Comparison of ENCODE assay signal across 19 cellular contexts in genomic region chr19:19337120-19337519, GRCh38.
"Had no signal": no experiment of that assay in that cellular context is flagged by ENCODE, and none has a peak within 500 bp of the region (broad histone marks: within the 10 kb centered on the region; RNA-seq: fewer than 3 reads in every experiment).

No MANE protein-coding gene starts in this region.

- H3K4me1 ChIP-seq: heart left ventricle, neural progenitor cell, pancreas had no signal

- H3K4me3 ChIP-seq: heart left ventricle, mucosa of descending colon, neural progenitor cell, pancreas, spleen, thoracic aorta had no signal

- H3K4me3 Mint-ChIP-seq: natural killer cell; neural progenitor cell; stimulated activated naive B cell treated with anti-CD40 and anti-IgM and Interleukin-4, amounts not matched to agents 10 μg/mL and 1 μg/mL and 100 μg/mL, for 72 hours; stimulated activated naive CD8-positive, alpha-beta T cell treated with anti-CD3 and anti-CD28 coated beads, Interleukin-15, amount 100 ng/mL, for 72 hours had no signal

- H3K9me3 ChIP-seq: heart left ventricle, mucosa of descending colon, pancreas, spleen, thoracic aorta had no signal

- H3K9ac ChIP-seq: neural progenitor cell had no signal

- H3K27me3 Mint-ChIP-seq: progenitor cell of endocrine pancreas; stimulated activated naive B cell treated with anti-CD40 and anti-IgM and Interleukin-4, amounts not matched to agents 10 μg/mL and 1 μg/mL and 100 μg/mL, for 72 hours; stimulated activated naive CD8-positive, alpha-beta T cell treated with anti-CD3 and anti-CD28 coated beads, Interleukin-15, amount 100 ng/mL, for 72 hours had no signal

- H3K27me3 ChIP-seq: heart left ventricle, neural progenitor cell, pancreas, spleen had no signal

- H3K4me2 ChIP-seq: neural progenitor cell had no signal

- DNase-seq: effector memory CD4-positive, alpha-beta T cell; heart left ventricle; hippocampal formation; kidney glomerular epithelial cell; mucosa of descending colon; natural killer cell; spleen; stimulated activated CD4-positive, alpha-beta T cell treated with anti-CD3 and anti-CD28 coated beads, Interleukin-15, amount 100 ng/mL, for 24 hours; stimulated activated CD4-positive, alpha-beta T cell treated with anti-CD3 and anti-CD28 coated beads, Interleukin-1b, Interleukin-23, amount 100 ng/mL, for 48 hours; stimulated activated CD4-positive, alpha-beta T cell treated with anti-CD3 and anti-CD28 coated beads, Interleukin-4, amount 100 ng/mL, for 24 hours; stimulated activated naive B cell treated with anti-CD40 and anti-IgM and Interleukin-4, amounts not matched to agents 10 μg/mL and 1 μg/mL and 100 μg/mL, for 72 hours; stimulated activated naive CD8-positive, alpha-beta T cell treated with anti-CD3 and anti-CD28 coated beads, Interleukin-15, amount 100 ng/mL, for 72 hours; trophoblast cell had no signal

- H3K36me3 Mint-ChIP-seq: natural killer cell had no signal

- H3K4me1 Mint-ChIP-seq: neural progenitor cell had no signal

- H2AFZ ChIP-seq: neural progenitor cell had no signal

- ATAC-seq: heart left ventricle; mucosa of descending colon; natural killer cell; pancreas; right cardiac atrium; stimulated activated naive B cell treated with anti-CD40 and anti-IgM and Interleukin-4, amounts not matched to agents 10 μg/mL and 1 μg/mL and 100 μg/mL, for 72 hours; stimulated activated naive CD8-positive, alpha-beta T cell treated with anti-CD3 and anti-CD28 coated beads, Interleukin-15, amount 100 ng/mL, for 72 hours had no signal

- H3K27ac ChIP-seq: epithelial cell of prostate, heart left ventricle, neural progenitor cell, pancreas, spleen had no signal

- H3K9me3 Mint-ChIP-seq: natural killer cell; neural progenitor cell; stimulated activated naive B cell treated with anti-CD40 and anti-IgM and Interleukin-4, amounts not matched to agents 10 μg/mL and 1 μg/mL and 100 μg/mL, for 72 hours; stimulated activated naive CD8-positive, alpha-beta T cell treated with anti-CD3 and anti-CD28 coated beads, Interleukin-15, amount 100 ng/mL, for 72 hours had no signal

- H3K27ac Mint-ChIP-seq: natural killer cell, neural progenitor cell, progenitor cell of endocrine pancreas had no signal
